ENCODE assay signal across 11 cellular contexts in the genomic region with DNA sequence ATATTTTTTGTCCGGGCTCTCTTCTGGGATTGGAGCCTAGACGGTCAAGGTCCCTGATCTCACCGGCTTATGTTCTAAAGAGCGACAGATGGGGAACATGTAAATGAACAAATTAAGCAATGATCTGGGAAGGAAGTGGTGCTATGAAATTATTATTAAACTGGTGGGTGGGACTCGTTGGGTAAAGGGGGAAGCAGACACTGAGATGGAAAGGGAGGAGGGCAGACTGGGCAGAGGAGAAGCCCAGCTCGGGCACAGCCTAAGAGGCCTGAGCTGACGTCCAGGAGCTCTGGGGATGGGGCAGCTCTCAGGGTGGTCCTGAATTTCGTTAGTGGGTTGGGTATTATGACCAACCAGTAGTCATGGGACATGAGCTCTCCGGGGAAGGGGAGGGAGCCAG.
"Had no signal": no experiment of that assay in that cellular context is flagged by ENCODE, and none has a peak within 500 bp of the region (broad histone marks: within the 10 kb centered on the region; RNA-seq: fewer than 3 reads in every experiment).

No MANE protein-coding gene starts in this region.

- H3K27ac ChIP-seq: ascending aorta, thyroid gland, vagina had no signal

- H3K27me3 Mint-ChIP-seq: activated naive CD4-positive, alpha-beta T cell treated with anti-CD3 and anti-CD28 coated beads, Interleukin-2, amount 10 ng/mL, durations not matched to agents 7 days and 5 days; stimulated activated memory B cell treated with anti-CD40 and anti-IgM and Interleukin-4, amounts not matched to agents 10 μg/mL and 1 μg/mL and 100 μg/mL, for 72 hours had no signal

- H3K27me3 ChIP-seq: ascending aorta, thyroid gland, vagina had no signal

- H3K27ac Mint-ChIP-seq: activated naive CD4-positive, alpha-beta T cell treated with anti-CD3 and anti-CD28 coated beads, Interleukin-2, amount 10 ng/mL, durations not matched to agents 7 days and 5 days; stimulated activated memory B cell treated with anti-CD40 and anti-IgM and Interleukin-4, amounts not matched to agents 10 μg/mL and 1 μg/mL and 100 μg/mL, for 72 hours had no signal

- H3K36me3 Mint-ChIP-seq: activated naive CD4-positive, alpha-beta T cell treated with anti-CD3 and anti-CD28 coated beads, Interleukin-2, amount 10 ng/mL, durations not matched to agents 7 days and 5 days had no signal

- DNase-seq: activated CD4-positive, alpha-beta T cell treated with anti-CD3 and anti-CD28 coated beads for 1 hour; activated CD4-positive, alpha-beta T cell treated with anti-CD3 and anti-CD28 coated beads, Interleukin-2, amount 50 U/mL, for 48 hours; activated naive CD4-positive, alpha-beta T cell treated with anti-CD3 and anti-CD28 coated beads, Interleukin-2, amount 10 ng/mL, durations not matched to agents 7 days and 5 days; left cardiac atrium; midbrain; retina; T1000; thyroid gland had no signal

- ATAC-seq: left cardiac atrium had no signal

- H3K4me1 ChIP-seq: ascending aorta, thyroid gland, vagina had no signal

- H3K36me3 ChIP-seq: ascending aorta, thyroid gland, vagina had no signal

- H3K4me3 Mint-ChIP-seq: activated naive CD4-positive, alpha-beta T cell treated with anti-CD3 and anti-CD28 coated beads, Interleukin-2, amount 10 ng/mL, durations not matched to agents 7 days and 5 days; stimulated activated memory B cell treated with anti-CD40 and anti-IgM and Interleukin-4, amounts not matched to agents 10 μg/mL and 1 μg/mL and 100 μg/mL, for 72 hours had no signal

- H3K9me3 ChIP-seq: ascending aorta, thyroid gland, vagina had no signal

- H3K4me3 ChIP-seq: ascending aorta, thyroid gland, vagina had no signal

- H3K9me3 Mint-ChIP-seq: activated naive CD4-positive, alpha-beta T cell treated with anti-CD3 and anti-CD28 coated beads, Interleukin-2, amount 10 ng/mL, durations not matched to agents 7 days and 5 days had no signal
